ENCODE assay signal across 8 cellular contexts in the genomic region with DNA sequence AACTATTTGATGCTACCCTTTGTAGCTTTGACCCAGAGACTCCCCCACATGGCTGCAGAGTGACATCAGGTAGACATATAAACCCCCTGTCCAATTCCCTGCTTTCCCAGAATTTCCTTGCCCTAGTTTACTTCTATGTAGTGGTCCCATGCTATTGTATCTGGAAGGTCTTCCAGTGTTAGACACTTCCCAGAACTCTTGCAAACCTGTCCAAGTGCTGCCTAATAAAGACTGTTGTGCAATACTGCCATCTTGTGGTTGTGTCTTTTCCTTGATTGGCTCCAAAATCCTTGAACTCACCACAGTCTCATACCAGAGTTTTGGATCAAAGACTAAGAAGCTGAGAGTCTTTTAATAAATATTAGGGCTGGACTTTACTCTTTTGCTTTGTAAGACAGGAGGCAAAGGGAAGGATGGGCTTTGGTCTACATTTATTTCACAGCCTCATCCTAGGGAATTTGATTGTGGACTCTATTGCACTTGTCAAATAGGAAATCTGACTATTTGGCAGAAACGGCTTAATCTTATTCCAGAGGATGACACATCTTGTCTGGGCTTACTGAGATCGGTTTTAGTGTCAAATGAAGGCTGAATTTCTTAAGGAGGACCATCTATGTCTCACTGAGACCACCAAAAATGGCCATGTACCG.
DNase-seq lines count a peak whose midpoint lies in the region; ATAC-seq, FAIRE-seq and TF ChIP-seq lines count a peak whose summit lies in the region.

No MANE protein-coding gene starts in this region.

- H3K4me3 Mint-ChIP-seq in activated CD4-positive, alpha-beta T cell treated with anti-CD3 and anti-CD28 coated beads for 36 hours: no peak overlapping the region
- no peak overlapping the region for H3K4me3 Mint-ChIP-seq in nephron
- no peak overlapping the region for H3K4me3 Mint-ChIP-seq in activated CD4-positive, alpha-beta memory T cell treated with anti-CD3 and anti-CD28 coated beads, Interleukin-2, amount 10 ng/mL, durations not matched to agents 7 days and 5 days

- ATAC-seq in activated CD4-positive, alpha-beta T cell treated with anti-CD3 and anti-CD28 coated beads for 36 hours: no peak

- no peaks in the 10 kb centered on the region for H3K9me3 Mint-ChIP-seq in activated CD4-positive, alpha-beta T cell treated with anti-CD3 and anti-CD28 coated beads for 36 hours (ENCODE audit: low read depth)
- H3K9me3 Mint-ChIP-seq in nephron: peaks cover 11% of the 10 kb centered on the region
- no peaks in the 10 kb centered on the region for H3K9me3 Mint-ChIP-seq in activated CD4-positive, alpha-beta memory T cell treated with anti-CD3 and anti-CD28 coated beads, Interleukin-2, amount 10 ng/mL, durations not matched to agents 7 days and 5 days

- H3K36me3 Mint-ChIP-seq in activated CD4-positive, alpha-beta T cell treated with anti-CD3 and anti-CD28 coated beads for 36 hours (ENCODE audit: low read depth): no peaks in the 10 kb centered on the region
- peaks cover 8% of the 10 kb centered on the region for H3K36me3 Mint-ChIP-seq in nephron (ENCODE audit: low read depth)
- H3K36me3 Mint-ChIP-seq in activated CD4-positive, alpha-beta memory T cell treated with anti-CD3 and anti-CD28 coated beads, Interleukin-2, amount 10 ng/mL, durations not matched to agents 7 days and 5 days (ENCODE audit: low read depth): no peaks in the 10 kb centered on the region

- H3K4me1 Mint-ChIP-seq in activated CD4-positive, alpha-beta T cell treated with anti-CD3 and anti-CD28 coated beads for 36 hours: no peaks in the 10 kb centered on the region
- H3K4me1 Mint-ChIP-seq in nephron: peaks cover 18% of the 10 kb centered on the region
- no peaks in the 10 kb centered on the region for H3K4me1 Mint-ChIP-seq in activated CD4-positive, alpha-beta memory T cell treated with anti-CD3 and anti-CD28 coated beads, Interleukin-2, amount 10 ng/mL, durations not matched to agents 7 days and 5 days

- peak; percentile 62 for FAIRE-seq in RCC 7860 (lab: Jason Lieb, UNC)

- CTCF ChIA-PET in activated CD4-positive, alpha-beta T cell treated with anti-CD3 and anti-CD28 coated beads for 36 hours (lab: Charles Lee): interaction anchor here (0.9 to 3.9 kb wide), 4 partner anchors 12 to 1620 kb away, joined by 3 to 25 read pairs (median 4); no protein-coding TSS in a partner anchor
- CTCF ChIA-PET in activated CD4-positive, alpha-beta memory T cell treated with anti-CD3 and anti-CD28 coated beads, Interleukin-2, amount 10 ng/mL, durations not matched to agents 7 days and 5 days (lab: Charles Lee): interaction anchor here (0.7 to 1.3 kb wide), 4 partner anchors 11 to 1620 kb away, joined by 3 to 7 read pairs (median 4); no protein-coding TSS in a partner anchor

- intact Hi-C loops in activated CD4-positive, alpha-beta T cell treated with anti-CD3 and anti-CD28 coated beads for 36 hours (cut with DNase I, micrococcal nuclease): loop anchor here (1.0 to 5.0 kb wide), 4 partner anchors 1137 to 1885 kb away; no protein-coding TSS in a partner anchor

- no peak overlapping the region for H3K27ac Mint-ChIP-seq in activated CD4-positive, alpha-beta T cell treated with anti-CD3 and anti-CD28 coated beads for 36 hours
- H3K27ac Mint-ChIP-seq in nephron: no peak overlapping the region
- no peak overlapping the region for H3K27ac Mint-ChIP-seq in activated CD4-positive, alpha-beta memory T cell treated with anti-CD3 and anti-CD28 coated beads, Interleukin-2, amount 10 ng/mL, durations not matched to agents 7 days and 5 days

- no peaks in the 10 kb centered on the region for H3K27me3 Mint-ChIP-seq in activated CD4-positive, alpha-beta T cell treated with anti-CD3 and anti-CD28 coated beads for 36 hours
- no peaks in the 10 kb centered on the region for H3K27me3 Mint-ChIP-seq in nephron (ENCODE audit: low read depth)
- H3K27me3 Mint-ChIP-seq in activated CD4-positive, alpha-beta memory T cell treated with anti-CD3 and anti-CD28 coated beads, Interleukin-2, amount 10 ng/mL, durations not matched to agents 7 days and 5 days: no peaks in the 10 kb centered on the region

- POLR2A ChIA-PET in activated CD4-positive, alpha-beta T cell treated with anti-CD3 and anti-CD28 coated beads for 36 hours (lab: Charles Lee): no interaction called here
- POLR2A ChIA-PET in activated CD4-positive, alpha-beta memory T cell treated with anti-CD3 and anti-CD28 coated beads, Interleukin-2, amount 10 ng/mL, durations not matched to agents 7 days and 5 days (lab: Charles Lee): no interaction called here

- peak; percentile 9 for DNase-seq in activated CD4-positive, alpha-beta T cell treated with anti-CD3 and anti-CD28 coated beads for 36 hours
- no peak for DNase-seq in activated CD4-positive, alpha-beta T cell treated with anti-CD3 and anti-CD28 coated beads for 4 hours
- DNase-seq in H4 (ENCODE audit: low spot score) (peak; percentile 88), LoVo (ENCODE audit: low spot score) (peak; percentile 57), RCC 7860 (ENCODE audit: low spot score) (peak; percentile 48), erythroblast (lab: John Stamatoyannopoulos, UW) (peak; percentile 72 to 82)
- DNase-seq in activated CD4-positive, alpha-beta memory T cell treated with anti-CD3 and anti-CD28 coated beads, Interleukin-2, amount 10 ng/mL, durations not matched to agents 7 days and 5 days: no peak

- TF ChIP-seq CTCF in nephron (IDR thresholded peaks at IDR 0.05; ENCODE audit: unreplicated experiment in 3 of 3): peak; percentile 34 to 53 (median 53)

- TF ChIP-seq POLR2A in erythroblast (IDR thresholded peaks at IDR 0.05; ENCODE audit: low read length): no peak

Comparison
In these comparisons a context has a peak if more than half of its experiments do, and no peak if none do; other contexts are left out.
1. DNase-seq: peak in activated CD4-positive, alpha-beta T cell treated with anti-CD3 and anti-CD28 coated beads for 36 hours (single experiment), H4 (single experiment), LoVo (single experiment), RCC 7860 (single experiment) and erythroblast (2 of 2); none in activated CD4-positive, alpha-beta T cell treated with anti-CD3 and anti-CD28 coated beads for 4 hours (0 of 2) and activated CD4-positive, alpha-beta memory T cell treated with anti-CD3 and anti-CD28 coated beads, Interleukin-2, amount 10 ng/mL, durations not matched to agents 7 days and 5 days (single experiment).